20 cellular contexts compared by ENCODE assay signal in the genomic region with DNA sequence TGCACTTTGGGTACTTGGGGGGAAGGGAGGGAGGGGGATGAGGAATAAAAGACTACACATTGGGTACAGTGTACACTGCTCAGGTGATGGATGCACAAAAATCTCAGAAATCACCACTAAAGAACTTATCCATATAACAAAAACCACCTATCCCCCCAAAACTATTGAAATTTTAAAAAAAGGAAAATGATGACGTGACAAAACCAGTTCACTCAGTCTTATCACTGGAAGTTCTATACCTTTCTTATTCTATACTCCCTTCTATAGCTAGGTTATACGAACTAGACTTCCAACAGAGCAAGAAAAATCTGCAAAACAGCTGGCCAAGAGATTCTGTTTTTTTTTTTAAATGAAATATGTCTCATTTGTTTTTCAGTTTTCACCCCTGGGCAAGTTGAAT. TPM values are rescaled to one million over a fixed set of nuclear protein-coding genes. Genes with fewer than 3 reads are reported as not detected.
"Had no signal": no experiment of that assay in that cellular context is flagged by ENCODE, and none has a peak within 500 bp of the region (broad histone marks: within the 10 kb centered on the region; RNA-seq: fewer than 3 reads in every experiment).

No MANE protein-coding gene starts in this region.

- H3K27me3 ChIP-seq: MG63, Peyer's patch, SJSA1 had no signal

- DNase-seq: Karpas-422, KG1, MG63, NCI-H1092 treated with DMSO at 0.1 percent for 48 hours, NCI-H1436, NCI-H187, NCI-H2029 treated with DMSO at 0.1 percent for 48 hours, NCI-H2227 treated with DMSO at 0.1 percent for 48 hours, NCI-H524, NCI-H526 treated with DMSO at 0.1 percent for 48 hours, NCI-H748 treated with DMSO at 0.1 percent for 48 hours, Peyer's patch, Right ventricle myocardium superior, SIG-M5 had no signal

- H3K27ac ChIP-seq: Peyer's patch, SJSA1, SK-N-MC had no signal

- H3K4me1 ChIP-seq: SJSA1 had no signal

- H3K9me3 ChIP-seq: MG63, Peyer's patch, SJSA1 had no signal

- H3K4me3 ChIP-seq: MG63, Peyer's patch, SJSA1, SK-N-MC had no signal

- H3K36me3 ChIP-seq: MG63, Peyer's patch, SJSA1 had no signal

RNA-seq across cellular contexts. Expression of a gene that starts 20.8 kb away (rescaled TPM):
- total RNA-seq: HT1080; NCI-H460; Peyer's patch; Right ventricle myocardium superior; RPMI7951; SJSA1; T-helper 1 cell treated with Interleukin-12 subunit alpha and Interleukin-12 subunit beta and Interleukin-4 antibody, amounts not matched to agents 30 ng/mL and 1 ng/mL, for 36 hours had no signal
